26 cellular contexts compared by ENCODE assay signal in the genomic region with DNA sequence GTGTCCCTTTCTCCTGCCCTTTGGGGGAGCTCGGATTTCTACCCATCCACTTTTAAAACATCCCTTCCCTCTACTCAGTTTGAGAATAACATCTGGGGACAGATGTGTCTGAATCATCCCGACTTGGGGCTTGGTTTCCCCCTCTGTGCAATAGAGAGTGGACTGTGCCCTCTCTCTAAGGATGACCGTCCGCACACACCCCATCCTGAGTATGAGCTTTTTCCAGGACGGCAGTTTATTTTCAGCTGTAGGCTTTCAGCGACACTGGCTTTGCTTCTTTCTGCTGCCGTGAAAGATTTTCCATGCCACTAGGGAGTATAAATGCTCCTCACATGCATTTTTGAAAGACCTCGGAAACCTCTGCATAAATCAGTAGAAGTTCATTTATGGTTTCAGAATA. TPM values are rescaled to one million over a fixed set of nuclear protein-coding genes. Genes with fewer than 3 reads are reported as not detected.
A peak's percentile ranks its signal among the peaks of the same experiment; 100 is the strongest.
DNase-seq lines count a peak whose midpoint lies in the region; ATAC-seq and TF ChIP-seq lines count a peak whose summit lies in the region.
"Had no signal": no experiment of that assay in that cellular context is flagged by ENCODE, and none has a peak within 500 bp of the region (broad histone marks: within the 10 kb centered on the region; RNA-seq: fewer than 3 reads in every experiment).

No MANE protein-coding gene starts in this region.

- WGBS in adrenal gland, 4 donors: 34 to 50% (median 35%) methylated on average over 8 of the region's 8 CpGs
- 71% methylated on average over 8 of the region's 8 CpGs for WGBS in hepatocyte (ENCODE audit: low lambda C conversion rate, missing lambda C conversion rate)

- no peaks in the 10 kb centered on the region for H3K36me3 Mint-ChIP-seq in GM23338 (ENCODE audit: low read depth)
- no peaks in the 10 kb centered on the region for H3K36me3 Mint-ChIP-seq in naive thymus-derived CD4-positive, alpha-beta T cell
- H3K36me3 Mint-ChIP-seq: activated naive CD4-positive, alpha-beta T cell treated with anti-CD3 and anti-CD28 coated beads, Interleukin-2, amount 50 U/mL, for 24 hours had no signal

- H3K27me3 ChIP-seq in GM23338 (ENCODE audit: insufficient read depth) (no peaks in the 10 kb centered on the region), adrenal gland (no peaks in the 10 kb centered on the region), hepatocyte (no peaks in the 10 kb centered on the region), parathyroid adenoma (ENCODE audit: control insufficient read depth, insufficient read depth, low read length) (no peaks in the 10 kb centered on the region), PC-3 (ENCODE audit: low read length) (peaks cover 24% of the 10 kb centered on the region)
- no peaks in the 10 kb centered on the region for H3K27me3 ChIP-seq in naive thymus-derived CD4-positive, alpha-beta T cell (ENCODE audit: control insufficient read depth in 2 of 2, insufficient read depth in 2 of 2, low read length in 2 of 2)
- H3K27me3 ChIP-seq: BLaER1 treated with 17β-estradiol and CSF1 and Interleukin-3, amounts not matched to agents 10 nM and 100 nM; neutrophil; thyroid gland had no signal

- intact Hi-C loops in adrenal gland (cut with DNase I): no loop called here
- intact Hi-C loops in naive thymus-derived CD4-positive, alpha-beta T cell (cut with micrococcal nuclease): no loop called here
- intact Hi-C loops in PC-3 (cut with micrococcal nuclease): no loop called here

- ATAC-seq in GM23338: peak; percentile 15; the same call in 2 of the 3 replicates
- ATAC-seq in GM18519 (IDR thresholded peaks at IDR 0.05; ENCODE audit: low FRiP score, unreplicated experiment): no peak
- no peak for ATAC-seq in naive thymus-derived CD4-positive, alpha-beta T cell
- no peak for ATAC-seq in PC-3
- ATAC-seq: activated T-helper 17 cell treated with anti-CD3 and anti-CD28 coated beads, Interleukin-2, amount 50 U/mL, for 72 hours; lower lobe of right lung; stimulated activated naive CD8-positive, alpha-beta T cell treated with anti-CD3 and anti-CD28 coated beads, Interleukin-15, Interleukin-2, amounts not matched to agents 100 U/mL and 50 U/mL, for 24 hours had no signal

- H3K36me3 ChIP-seq in GM23338 (ENCODE audit: insufficient read depth) (no peaks in the 10 kb centered on the region), adrenal gland (replicated peaks in 1 of 2) (no peaks in the 10 kb centered on the region), hepatocyte (replicated peaks; ENCODE audit: insufficient read depth, low read depth) (no peaks in the 10 kb centered on the region), parathyroid adenoma (ENCODE audit: control insufficient read depth, insufficient read depth, low read length) (no peaks in the 10 kb centered on the region), PC-3 (ENCODE audit: low read depth, low read length) (no peaks in the 10 kb centered on the region)
- H3K36me3 ChIP-seq in naive thymus-derived CD4-positive, alpha-beta T cell (ENCODE audit: control insufficient read depth in 2 of 3, insufficient read depth in 3 of 3, low read length in 3 of 3): no peaks in the 10 kb centered on the region
- H3K36me3 ChIP-seq: BLaER1 treated with 17β-estradiol and CSF1 and Interleukin-3, amounts not matched to agents 10 nM and 100 nM; lower lobe of right lung; neutrophil; thyroid gland had no signal

- peak overlapping the region; percentile 1 for H3K27ac Mint-ChIP-seq in GM23338
- no peak overlapping the region for H3K27ac Mint-ChIP-seq in naive thymus-derived CD4-positive, alpha-beta T cell
- H3K27ac Mint-ChIP-seq: activated naive CD4-positive, alpha-beta T cell treated with anti-CD3 and anti-CD28 coated beads, Interleukin-2, amount 50 U/mL, for 24 hours; activated T-helper 17 cell treated with anti-CD3 and anti-CD28 coated beads, Interleukin-2, amount 50 U/mL, for 72 hours had no signal

- peaks cover 8% of the 10 kb centered on the region for H3K27me3 Mint-ChIP-seq in GM23338 (ENCODE audit: insufficient read depth, low read depth, poor library complexity)
- peaks cover 0 to 18% (median 0%) of the 10 kb centered on the region in 5 donors for H3K27me3 Mint-ChIP-seq in naive thymus-derived CD4-positive, alpha-beta T cell
- H3K27me3 Mint-ChIP-seq: activated naive CD4-positive, alpha-beta T cell treated with anti-CD3 and anti-CD28 coated beads, Interleukin-2, amount 50 U/mL, for 24 hours had no signal

- peaks cover 12% of the 10 kb centered on the region for H3K4me1 ChIP-seq in GM23338 (ENCODE audit: insufficient read depth)
- peaks cover 13 to 16% of the 10 kb centered on the region in 2 donors for H3K4me1 ChIP-seq in adrenal gland (replicated peaks in 1 of 2)
- peaks cover 13% of the 10 kb centered on the region for H3K4me1 ChIP-seq in hepatocyte (ENCODE audit: insufficient read depth)
- peaks cover 19% of the 10 kb centered on the region for H3K4me1 ChIP-seq in parathyroid adenoma
- no peaks in the 10 kb centered on the region for H3K4me1 ChIP-seq in naive thymus-derived CD4-positive, alpha-beta T cell (ENCODE audit: control insufficient read depth in 2 of 2, insufficient read depth in 2 of 2, low read length in 2 of 2)
- H3K4me1 ChIP-seq in PC-3 (ENCODE audit: insufficient read depth, low read length): no peaks in the 10 kb centered on the region
- H3K4me1 ChIP-seq: BLaER1 treated with 17β-estradiol and CSF1 and Interleukin-3, amounts not matched to agents 10 nM and 100 nM; lower lobe of right lung; thyroid gland had no signal

- no peaks in the 10 kb centered on the region for H4K20me1 ChIP-seq in GM23338 (replicated peaks; ENCODE audit: insufficient read depth)
- H4K20me1 ChIP-seq in hepatocyte (ENCODE audit: insufficient read depth, poor library complexity, severe bottlenecking): no peaks in the 10 kb centered on the region
- no peaks in the 10 kb centered on the region for H4K20me1 ChIP-seq in PC-3 (ENCODE audit: low read length)
- H4K20me1 ChIP-seq: BLaER1 treated with 17β-estradiol and CSF1 and Interleukin-3, amounts not matched to agents 10 nM and 100 nM had no signal

- H3K9ac ChIP-seq in parathyroid adenoma (no peak overlapping the region), PC-3 (ENCODE audit: low read length) (no peak overlapping the region)
- H3K9ac ChIP-seq: BLaER1 treated with 17β-estradiol and CSF1 and Interleukin-3, amounts not matched to agents 10 nM and 100 nM; KMS-11 had no signal

- BruUV-seq in PC-3 (replicated peaks; lab: Mats Ljungman, UMichigan): no TSS peak

- H3K9me2 ChIP-seq in GM23338 (ENCODE audit: insufficient read depth) (no peaks in the 10 kb centered on the region; the same call in 1 of the 2 replicates), hepatocyte (replicated peaks; ENCODE audit: insufficient read depth) (no peaks in the 10 kb centered on the region), PC-3 (replicated peaks; ENCODE audit: low read length) (no peaks in the 10 kb centered on the region)

- H3K9me3 ChIP-seq in adrenal gland (replicated peaks in 1 of 3) (no peaks in the 10 kb centered on the region), hepatocyte (ENCODE audit: low read depth) (no peaks in the 10 kb centered on the region), parathyroid adenoma (ENCODE audit: control insufficient read depth, low read length) (no peaks in the 10 kb centered on the region), PC-3 (ENCODE audit: low read length) (no peaks in the 10 kb centered on the region)
- H3K9me3 ChIP-seq in naive thymus-derived CD4-positive, alpha-beta T cell (ENCODE audit: control insufficient read depth in 2 of 3, low read length in 3 of 3): no peaks in the 10 kb centered on the region
- H3K9me3 ChIP-seq: Caco-2, lower lobe of right lung, neutrophil, thyroid gland had no signal

- H3K79me2 ChIP-seq in GM23338 (replicated peaks; ENCODE audit: insufficient read depth) (no peaks in the 10 kb centered on the region), hepatocyte (no peaks in the 10 kb centered on the region), parathyroid adenoma (no peaks in the 10 kb centered on the region), PC-3 (ENCODE audit: low read length) (no peaks in the 10 kb centered on the region)

- peaks cover 30% of the 10 kb centered on the region for H3K4me1 Mint-ChIP-seq in GM23338
- H3K4me1 Mint-ChIP-seq in naive thymus-derived CD4-positive, alpha-beta T cell: peaks cover 0 to 1% (median 0%) of the 10 kb centered on the region in 7 donors
- H3K4me1 Mint-ChIP-seq: activated naive CD4-positive, alpha-beta T cell treated with anti-CD3 and anti-CD28 coated beads, Interleukin-2, amount 50 U/mL, for 24 hours; activated T-helper 17 cell treated with anti-CD3 and anti-CD28 coated beads, Interleukin-2, amount 50 U/mL, for 72 hours had no signal

- H3K9me3 Mint-ChIP-seq in GM23338: no peaks in the 10 kb centered on the region
- H3K9me3 Mint-ChIP-seq in naive thymus-derived CD4-positive, alpha-beta T cell: peaks cover 0 to 2% (median 0%) of the 10 kb centered on the region in 11 donors
- H3K9me3 Mint-ChIP-seq: activated naive CD4-positive, alpha-beta T cell treated with anti-CD3 and anti-CD28 coated beads, Interleukin-2, amount 50 U/mL, for 24 hours; activated T-helper 17 cell treated with anti-CD3 and anti-CD28 coated beads, Interleukin-2, amount 50 U/mL, for 72 hours had no signal

- TF ChIP-seq POLR2A in adrenal gland (IDR thresholded peaks at IDR 0.05): no peak

- H3F3A ChIP-seq in GM23338 (replicated peaks; ENCODE audit: low read depth) (no peaks in the 10 kb centered on the region), PC-3 (ENCODE audit: low read length, unreplicated experiment) (no peaks in the 10 kb centered on the region)

- CTCF ChIA-PET in naive thymus-derived CD4-positive, alpha-beta T cell (lab: Charles Lee): no interaction called here
- CTCF ChIA-PET in PC-3 (lab: Charles Lee): interaction anchor here (0.5 kb wide), 1 partner anchor 88 kb away, joined by 8 read pairs; no protein-coding TSS in a partner anchor

- DNase-seq in GM23338 (ENCODE audit: low spot score) (no peak), adrenal gland (peak in 2 of 7 donors; percentile 16 to 21), hepatocyte (ENCODE audit: low spot score) (no peak), PC-3 (no peak), H4 (ENCODE audit: low spot score) (no peak)
- no peak for DNase-seq in naive thymus-derived CD4-positive, alpha-beta T cell
- DNase-seq: activated CD4-positive, alpha-beta T cell treated with anti-CD3 and anti-CD28 coated beads, Interleukin-2, amount 50 U/mL, for 4 hours; activated CD4-positive, CD25-positive, alpha-beta regulatory T cell; Caco-2; hypothalamus; lower lobe of right lung; NCI-H1417 treated with DMSO at 0.1 percent for 48 hours; NCI-H2081 treated with DMSO at 0.1 percent for 48 hours; NCI-H446; PC-9; SHP77 treated with DMSO at 0.1 percent for 48 hours; stimulated activated naive CD8-positive, alpha-beta T cell treated with anti-CD3 and anti-CD28 coated beads, Interleukin-15, Interleukin-2, amounts not matched to agents 100 U/mL and 50 U/mL, for 24 hours; T1000; thyroid gland had no signal

- peak overlapping the region; percentile 3; the same call in 1 of the 3 replicates for H3K4me3 Mint-ChIP-seq in GM23338
- no peak overlapping the region for H3K4me3 Mint-ChIP-seq in naive thymus-derived CD4-positive, alpha-beta T cell
- H3K4me3 Mint-ChIP-seq: activated naive CD4-positive, alpha-beta T cell treated with anti-CD3 and anti-CD28 coated beads, Interleukin-2, amount 50 U/mL, for 24 hours; activated T-helper 17 cell treated with anti-CD3 and anti-CD28 coated beads, Interleukin-2, amount 50 U/mL, for 72 hours had no signal

- POLR2A ChIA-PET in naive thymus-derived CD4-positive, alpha-beta T cell (lab: Charles Lee): no interaction called here
- POLR2A ChIA-PET in PC-3 (lab: Charles Lee; ENCODE audit: unreplicated experiment): no interaction called here

- H3K27ac ChIP-seq in GM23338 (ENCODE audit: low read depth) (0 out of 2 replicates have a peak overlapping the region, but pooled peaks have one; percentile 24), adrenal gland (peak overlapping the region in 4 of 5 donors; percentile 15 to 57 (median 38)), hepatocyte (no peak overlapping the region), parathyroid adenoma (peak overlapping the region; percentile 75), PC-3 (ENCODE audit: low read length) (no peak overlapping the region)
- H3K27ac ChIP-seq in naive thymus-derived CD4-positive, alpha-beta T cell (ENCODE audit: low read depth, low read length): no peak overlapping the region
- H3K27ac ChIP-seq: BLaER1 treated with 17β-estradiol and CSF1 and Interleukin-3, amounts not matched to agents 10 nM and 100 nM; KMS-11; lower lobe of right lung; neutrophil; PC-9; thyroid gland had no signal

- H3K4me2 ChIP-seq in GM23338 (peak overlapping the region; percentile 58), hepatocyte (peak overlapping the region; percentile 47), parathyroid adenoma (ENCODE audit: low read length) (peak overlapping the region; percentile 27), PC-3 (ENCODE audit: low read length) (no peak overlapping the region)
- H3K4me2 ChIP-seq: BLaER1 treated with 17β-estradiol and CSF1 and Interleukin-3, amounts not matched to agents 10 nM and 100 nM; KMS-11; PC-9 had no signal

- H3K4me3 ChIP-seq in GM23338 (no peak overlapping the region), adrenal gland (peak overlapping the region in 1 of 4 donors; percentile 16), hepatocyte (no peak overlapping the region), parathyroid adenoma (ENCODE audit: low read depth, low read length) (no peak overlapping the region), PC-3 (ENCODE audit: low read length) (no peak overlapping the region)
- no peak overlapping the region for H3K4me3 ChIP-seq in naive thymus-derived CD4-positive, alpha-beta T cell (ENCODE audit: low read length)
- H3K4me3 ChIP-seq: BLaER1 treated with 17β-estradiol and CSF1 and Interleukin-3, amounts not matched to agents 10 nM and 100 nM; lower lobe of right lung; PC-9; thyroid gland had no signal

- H2AFZ ChIP-seq in GM23338: peak overlapping the region; percentile 83
- H2AFZ ChIP-seq in hepatocyte: peak overlapping the region; percentile 47
- peak overlapping the region; percentile 79 for H2AFZ ChIP-seq in parathyroid adenoma
- no peak overlapping the region for H2AFZ ChIP-seq in PC-3 (ENCODE audit: low read length)
- H2AFZ ChIP-seq: PC-9 had no signal

- TF ChIP-seq CTCF in GM23338 (conservative IDR thresholded peaks at IDR 0.05; ENCODE audit: low read depth in 2 of 2) (no peak), adrenal gland (IDR thresholded peaks at IDR 0.05) (no peak), hepatocyte (IDR thresholded peaks at IDR 0.05; ENCODE audit: poor library complexity) (no peak), parathyroid adenoma (IDR thresholded peaks at IDR 0.05) (no peak), PC-3 (conservative IDR thresholded peaks at IDR 0.05; ENCODE audit: low read depth, low read length) (no peak)

RNA-seq across cellular contexts. Expression of a gene that starts 53.5 kb away (rescaled TPM):
- 23.5 and 35.5 TPM in 2 replicates for total RNA-seq in GM23338 (2014; rRNA removed; shearing (Covaris generic))
- polyA plus RNA-seq in GM23338 (2016; fragmentation: Nextera tagmentation; extraction: Ambion mirVana): 5.8 and 6.1 TPM in 2 replicates
- 100 to 1,000 TPM in 1 of 8 donors, 10 to 100 TPM in 7; 36.3 to 247 (median 47.4) TPM for total RNA-seq in adrenal gland
- 10 to 100 TPM in 1 of 3 donors, 1 to 10 TPM in 2; 6.4 to 45.7 (median 7.2) TPM for polyA plus RNA-seq in adrenal gland
- total RNA-seq in hepatocyte: 19.3 and 28.1 TPM in 2 replicates
- 14.5 and 17.4 TPM in 2 replicates for polyA plus RNA-seq in hepatocyte
- total RNA-seq in naive thymus-derived CD4-positive, alpha-beta T cell: 10 to 100 TPM; 11.7 to 15.3 (median 13.5) TPM
- polyA plus RNA-seq in naive thymus-derived CD4-positive, alpha-beta T cell: 10 to 100 TPM; 14.2 to 19.4 TPM
- 87.7 and 136 TPM in 2 replicates for total RNA-seq in PC-3 (2014; rRNA removed)
- 88.0 and 106 TPM in 2 replicates for total RNA-seq in H4 (2014; rRNA removed; shearing (Covaris generic))

Comparison
In these comparisons a context has a peak if more than half of its experiments do, and no peak if none do; other contexts are left out.
1. H3K27ac ChIP-seq: peak in GM23338 (single experiment), adrenal gland (4 of 5) and parathyroid adenoma (single experiment); none in hepatocyte (single experiment), naive thymus-derived CD4-positive, alpha-beta T cell (single experiment) and PC-3 (single experiment).